ENCODE assay signal across 8 cellular contexts in genomic region chr11:108592591-108593213, GRCh38. TPM values are rescaled to one million over a fixed set of nuclear protein-coding genes. Genes with fewer than 3 reads are reported as not detected.
DNase-seq lines count a peak whose midpoint lies in the region; ATAC-seq and TF ChIP-seq lines count a peak whose summit lies in the region.

No MANE protein-coding gene starts in this region.

- H3K4me1 ChIP-seq in OCI-LY1 (ENCODE audit: insufficient read depth, low read length, severe bottlenecking) (peaks cover 8% of the 10 kb centered on the region), right atrium auricular region (peaks cover 0 to 7% of the 10 kb centered on the region in 2 donors), sigmoid colon (peaks cover 0 to 16% (median 10%) of the 10 kb centered on the region in 4 donors)

- no peaks in the 10 kb centered on the region for H3K36me3 Mint-ChIP-seq in activated naive CD4-positive, alpha-beta T cell treated with anti-CD3 and anti-CD28 coated beads, Interleukin-2, amount 50 U/mL, for 24 hours

- H3K9me3 Mint-ChIP-seq in activated naive CD4-positive, alpha-beta T cell treated with anti-CD3 and anti-CD28 coated beads, Interleukin-2, amount 50 U/mL, for 24 hours: no peaks in the 10 kb centered on the region

- H3K4me2 ChIP-seq in OCI-LY1 (ENCODE audit: low read length): peak overlapping the region; percentile 89

- H3K36me3 ChIP-seq in GM06990 (ENCODE audit: control insufficient read depth, insufficient read depth, low read length): no peaks in the 10 kb centered on the region
- H3K36me3 ChIP-seq in OCI-LY1 (ENCODE audit: insufficient read depth, low read length): no peaks in the 10 kb centered on the region
- no peaks in the 10 kb centered on the region for H3K36me3 ChIP-seq in right atrium auricular region
- H3K36me3 ChIP-seq in sigmoid colon: no peaks in the 10 kb centered on the region

- no peaks in the 10 kb centered on the region for H4K20me1 ChIP-seq in OCI-LY1 (ENCODE audit: insufficient read depth, low read length)

- no peaks in the 10 kb centered on the region for H3K27me3 Mint-ChIP-seq in activated naive CD4-positive, alpha-beta T cell treated with anti-CD3 and anti-CD28 coated beads, Interleukin-2, amount 50 U/mL, for 24 hours

- no peaks in the 10 kb centered on the region for H3F3A ChIP-seq in OCI-LY1 (ENCODE audit: insufficient read depth, low read length)

- H3K27me3 ChIP-seq in GM06990 (replicated peaks; ENCODE audit: control insufficient read depth, insufficient read depth, low read length): no peaks in the 10 kb centered on the region; the same call in 1 of the 2 replicates
- H3K27me3 ChIP-seq in OCI-LY1 (ENCODE audit: insufficient read depth, low read length): peaks cover 9% of the 10 kb centered on the region
- H3K27me3 ChIP-seq in right atrium auricular region: no peaks in the 10 kb centered on the region
- peaks cover 0 to 21% (median 0%) of the 10 kb centered on the region in 3 donors for H3K27me3 ChIP-seq in sigmoid colon

- no peak overlapping the region for H3K27ac ChIP-seq in OCI-LY1 (ENCODE audit: low read depth, low read length, poor library complexity, severe bottlenecking)
- peak overlapping the region; percentile 26 to 30 for H3K27ac ChIP-seq in right atrium auricular region
- peak overlapping the region in 2 of 4 donors; percentile 10 to 23 for H3K27ac ChIP-seq in sigmoid colon

- DNase-seq in GM06990 (ENCODE audit: extremely low read depth, insufficient read length) (peak; percentile 43), right atrium auricular region (ENCODE audit: low spot score) (no peak), sigmoid colon (no peak), GF-D8 (lab: John Stamatoyannopoulos, UW) (no peak), medulla oblongata (ENCODE audit: extremely low spot score) (no peak)

- peak overlapping the region; percentile 49; the same call in 1 of the 2 replicates for H3K9ac ChIP-seq in OCI-LY1 (ENCODE audit: low read length)

- H3K79me2 ChIP-seq in OCI-LY1 (ENCODE audit: insufficient read depth, low read length): no peaks in the 10 kb centered on the region

- TF ChIP-seq CTCF in GM06990 (IDR thresholded peaks at IDR 0.05; ENCODE audit: insufficient read depth, low read length, poor library complexity, severe bottlenecking) (no peak), OCI-LY1 (IDR thresholded peaks at IDR 0.05; ENCODE audit: low read length) (no peak), right atrium auricular region (IDR thresholded peaks at IDR 0.05) (no peak), sigmoid colon (IDR thresholded peaks at IDR 0.05) (no peak)

- peaks cover 29% of the 10 kb centered on the region for H3K4me1 Mint-ChIP-seq in activated naive CD4-positive, alpha-beta T cell treated with anti-CD3 and anti-CD28 coated beads, Interleukin-2, amount 50 U/mL, for 24 hours

- H3K4me3 ChIP-seq in GM06990 (replicated peaks; ENCODE audit: low read depth, low read length): peak overlapping the region; percentile 81
- peak overlapping the region; percentile 70 for H3K4me3 ChIP-seq in OCI-LY1 (ENCODE audit: low read depth, low read length, poor library complexity, severe bottlenecking)
- peak overlapping the region; percentile 52 to 67 for H3K4me3 ChIP-seq in right atrium auricular region
- peak overlapping the region; percentile 32 to 64 (median 54) for H3K4me3 ChIP-seq in sigmoid colon

- peak overlapping the region; percentile 80 for H3K27ac Mint-ChIP-seq in activated naive CD4-positive, alpha-beta T cell treated with anti-CD3 and anti-CD28 coated beads, Interleukin-2, amount 50 U/mL, for 24 hours

- H3K9me3 ChIP-seq in OCI-LY1 (ENCODE audit: low read length) (no peaks in the 10 kb centered on the region), right atrium auricular region (no peaks in the 10 kb centered on the region), sigmoid colon (no peaks in the 10 kb centered on the region)

- intact Hi-C loops in sigmoid colon (cut with DNase I): no loop called here

- WGBS in sigmoid colon, 2 donors: 1 to 2% methylated on average over 43 of the region's 43 CpGs

- peak; percentile 10 for ATAC-seq in HG02610 (IDR thresholded peaks at IDR 0.05; ENCODE audit: unreplicated experiment)

- peak overlapping the region; percentile 99 for H3K4me3 Mint-ChIP-seq in activated naive CD4-positive, alpha-beta T cell treated with anti-CD3 and anti-CD28 coated beads, Interleukin-2, amount 50 U/mL, for 24 hours

- no peak overlapping the region for H2AFZ ChIP-seq in OCI-LY1 (ENCODE audit: low read length)

- no peaks in the 10 kb centered on the region for H3K9me2 ChIP-seq in OCI-LY1 (ENCODE audit: low read depth, low read length)

- no peak for TF ChIP-seq EP300 in sigmoid colon (IDR thresholded peaks at IDR 0.05)

- no peak for TF ChIP-seq POLR2A in sigmoid colon (IDR thresholded peaks at IDR 0.05)

RNA-seq across cellular contexts. Expression of gene EXPH5, which starts 0.9 kb away (rescaled TPM):
- 1 to 10 TPM; 1.4 to 2.8 TPM for total RNA-seq in right atrium auricular region
- total RNA-seq in sigmoid colon: under 1 TPM; 0.36 to 0.55 (median 0.52) TPM
- polyA plus RNA-seq in sigmoid colon: 1 to 10 TPM; 1.4 to 2.4 (median 2.3) TPM
